9 cellular contexts compared by ENCODE assay signal in the genomic region with DNA sequence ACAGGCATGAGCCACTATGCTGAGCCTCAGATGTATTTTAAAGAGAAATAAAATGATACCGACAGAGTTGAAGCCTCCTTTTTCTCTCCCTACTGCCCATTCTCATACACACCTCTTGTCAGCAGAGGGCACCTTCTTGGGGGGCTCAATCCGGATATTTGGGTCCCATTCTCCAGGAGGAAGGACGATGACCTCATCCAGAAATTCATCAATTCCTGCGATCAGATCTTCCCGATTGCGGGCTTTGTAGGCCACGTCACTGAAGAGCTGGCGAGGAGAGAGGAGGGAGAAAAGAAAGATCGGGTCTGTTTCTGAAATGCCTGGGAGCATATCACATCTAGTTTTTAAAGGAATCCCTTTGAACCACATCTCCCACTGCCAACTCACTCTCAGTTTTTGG.
"Had no signal": no experiment of that assay in that cellular context is flagged by ENCODE, and none has a peak within 500 bp of the region (broad histone marks: within the 10 kb centered on the region; RNA-seq: fewer than 3 reads in every experiment).

No MANE protein-coding gene starts in this region.

- H3K36me3 ChIP-seq: HAP-1 had no signal

- H2AFZ ChIP-seq: GM23248 had no signal

- H3K9ac ChIP-seq: GM23248 had no signal

- H3K4me1 ChIP-seq: HAP-1 had no signal

- H3K9me3 Mint-ChIP-seq: HFFc6 had no signal

- ATAC-seq: HCT116 had no signal

- H3K4me3 ChIP-seq: GM23248, HAP-1 had no signal

- H3K27ac ChIP-seq: GM23248, HL-60 had no signal

- DNase-seq: GM23248, GOT3, H7, HFFc6, IMR-90, KBM-7 had no signal

- H3K27ac Mint-ChIP-seq: HFFc6 had no signal

- H3K4me3 Mint-ChIP-seq: HFFc6 had no signal

- H3K9me3 ChIP-seq: HAP-1 had no signal
